In the genomic region with DNA sequence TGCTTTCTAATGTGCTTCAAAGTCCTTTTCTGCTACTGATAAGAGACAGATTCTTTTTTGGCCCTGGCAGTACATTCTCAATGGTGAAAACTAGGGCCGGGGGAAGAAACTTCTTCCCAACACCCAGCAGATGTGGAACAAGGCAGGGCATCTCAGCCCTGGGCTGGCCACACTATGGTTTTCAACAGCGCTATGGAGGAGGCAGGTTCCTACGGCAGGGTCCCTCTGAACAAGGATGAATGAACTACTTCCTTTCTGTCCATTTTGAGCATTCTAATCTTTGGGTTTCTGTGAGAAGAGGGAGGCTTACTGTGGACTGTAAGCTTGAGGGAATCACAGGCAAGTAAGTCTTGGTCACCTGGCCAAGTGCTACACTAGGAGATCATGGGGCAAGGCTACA, we compare ENCODE assay signal across 20 cellular contexts.
A peak's percentile ranks its signal among the peaks of the same experiment; 100 is the strongest.
DNase-seq lines count a peak whose midpoint lies in the region; ATAC-seq, FAIRE-seq and TF ChIP-seq lines count a peak whose summit lies in the region.
"Had no signal": no experiment of that assay in that cellular context is flagged by ENCODE, and none has a peak within 500 bp of the region (broad histone marks: within the 10 kb centered on the region; RNA-seq: fewer than 3 reads in every experiment).

No MANE protein-coding gene starts in this region.

- no peak for TF ChIP-seq EP300 in K562 (IDR thresholded peaks at IDR 0.05; ENCODE audit: low read length)

- BruUV-seq in IMR-90 (replicated peaks; lab: Mats Ljungman, UMichigan) (no TSS peak), K562 (replicated peaks; lab: Mats Ljungman, UMichigan) (no TSS peak)

- H2AFZ ChIP-seq in IMR-90 (replicated peaks; ENCODE audit: low read length, poor library complexity): no peak overlapping the region
- no peak overlapping the region for H2AFZ ChIP-seq in K562 (ENCODE audit: low read depth, low read length)
- no peak overlapping the region for H2AFZ ChIP-seq in smooth muscle cell (ENCODE audit: low read depth)

- H3K27ac ChIP-seq in IMR-90 (ENCODE audit: insufficient read depth, low read length): no peak overlapping the region
- no peak overlapping the region for H3K27ac ChIP-seq in K562 (ENCODE audit: extremely low read depth, low read depth, low read length)
- H3K27ac ChIP-seq in smooth muscle cell (ENCODE audit: low read depth): peak overlapping the region; percentile 46

- no peak overlapping the region for H3K4ac ChIP-seq in IMR-90 (ENCODE audit: low read depth, low read length)

- H3F3A ChIP-seq in smooth muscle cell (ENCODE audit: low read depth): no peaks in the 10 kb centered on the region

- H3K4me1 ChIP-seq in IMR-90 (ENCODE audit: control insufficient read depth, insufficient read depth, low read length) (no peaks in the 10 kb centered on the region), K562 (replicated peaks in 1 of 2; ENCODE audit: control insufficient read depth in 2 of 2, insufficient read depth in 2 of 2, low read length in 2 of 2) (peaks cover 2 to 13% of the 10 kb centered on the region in 2 experiments), smooth muscle cell (ENCODE audit: low read depth) (no peaks in the 10 kb centered on the region)
- H3K4me1 ChIP-seq: HAP-1 had no signal

- H2BK120ac ChIP-seq in IMR-90 (ENCODE audit: low read depth, low read length): no peak overlapping the region

- no peak overlapping the region for H3K27ac Mint-ChIP-seq in activated naive CD4-positive, alpha-beta T cell treated with anti-CD3 and anti-CD28 coated beads, Interleukin-2, amount 10 ng/mL, durations not matched to agents 7 days and 5 days
- H3K27ac Mint-ChIP-seq: CD4-positive, alpha-beta memory T cell had no signal

- no peaks in the 10 kb centered on the region for H3K27me3 ChIP-seq in IMR-90 (ENCODE audit: control insufficient read depth, insufficient read depth, low read length)
- H3K27me3 ChIP-seq in K562 (ENCODE audit: control insufficient read depth in 2 of 2, insufficient read depth in 2 of 2, low read length in 2 of 2): no peaks in the 10 kb centered on the region; a peak in 1 of 5 replicates
- H3K27me3 ChIP-seq in smooth muscle cell (ENCODE audit: low read depth): no peaks in the 10 kb centered on the region

- no peak overlapping the region for H3K14ac ChIP-seq in IMR-90 (replicated peaks; ENCODE audit: low read depth, low read length)

- H4K91ac ChIP-seq in IMR-90 (ENCODE audit: insufficient read depth, low read depth, low read length): no peak overlapping the region

- no peak for DNase-seq in IMR-90
- no peak for DNase-seq in K562 (ENCODE audit: extremely low read depth in 1 of 4, low spot score in 3 of 4)
- DNase-seq in kidney glomerular epithelial cell (lab: John Stamatoyannopoulos, UW): peak; percentile 30
- DNase-seq in smooth muscle cell (lab: John Stamatoyannopoulos, UW; ENCODE audit: unreplicated experiment): no peak
- no peak for DNase-seq in SHP77 (lab: John Stamatoyannopoulos, UW)
- DNase-seq in posterior vena cava (ENCODE audit: low spot score): no peak
- DNase-seq in hepatic stellate cell (ENCODE audit: low spot score): no peak
- DNase-seq in activated naive CD4-positive, alpha-beta T cell treated with anti-CD3 and anti-CD28 coated beads, Interleukin-2, amount 10 ng/mL, durations not matched to agents 7 days and 5 days: no peak
- DNase-seq: C1 segment of cervical spinal cord; Calu3; CD4-positive, alpha-beta memory T cell; COR-L47; DMS53; DMS79 treated with DMSO at 0.1 percent for 48 hours; GF-D8; GOT3 had no signal

- no peak overlapping the region for H2BK20ac ChIP-seq in IMR-90 (ENCODE audit: low read depth, low read length)

- H3K9ac ChIP-seq in IMR-90 (ENCODE audit: low read depth, low read length) (no peak overlapping the region), K562 (ENCODE audit: insufficient read depth in 1 of 2, low read depth in 2 of 2, low read length in 2 of 2) (no peak overlapping the region), smooth muscle cell (ENCODE audit: low read depth) (no peak overlapping the region)

- H3K4me2 ChIP-seq in IMR-90 (ENCODE audit: low read depth, low read length) (no peak overlapping the region), K562 (ENCODE audit: insufficient read depth, low read length) (no peak overlapping the region), smooth muscle cell (peak overlapping the region; percentile 43)

- H3K9me3 ChIP-seq in IMR-90 (ENCODE audit: control insufficient read depth, insufficient read depth, low read length) (no peaks in the 10 kb centered on the region), K562 (replicated peaks; ENCODE audit: control insufficient read depth, insufficient read depth, low read depth, low read length) (no peaks in the 10 kb centered on the region), smooth muscle cell (replicated peaks; ENCODE audit: low read depth) (no peaks in the 10 kb centered on the region)
- H3K9me3 ChIP-seq: HAP-1 had no signal

- peak overlapping the region; percentile 66 for H2AK9ac ChIP-seq in IMR-90 (replicated peaks; ENCODE audit: low read depth, low read length, poor library complexity)

- CTCF ChIA-PET in IMR-90 (lab: Yijun Ruan, JAX) (no interaction called here), K562 (lab: Yijun Ruan, JAX; ENCODE audit: low intra/inter-chr PET ratio) (no interaction called here)
- CTCF ChIA-PET in activated naive CD4-positive, alpha-beta T cell treated with anti-CD3 and anti-CD28 coated beads, Interleukin-2, amount 10 ng/mL, durations not matched to agents 7 days and 5 days (lab: Charles Lee): no interaction called here

- dilution Hi-C loops in IMR-90 (cut with HindIII; ENCODE audit: low sequenced_read_pairs, unreplicated experiment): no loop called here

- in situ Hi-C loops in IMR-90 (cut with MboI; ENCODE audit: low sequenced_read_pairs) (no loop called here), K562 (cut with MboI) (no loop called here)

- no peak overlapping the region for H3K56ac ChIP-seq in IMR-90 (ENCODE audit: extremely low read depth, insufficient read depth, low read length)

- H3K27me3 Mint-ChIP-seq in activated naive CD4-positive, alpha-beta T cell treated with anti-CD3 and anti-CD28 coated beads, Interleukin-2, amount 10 ng/mL, durations not matched to agents 7 days and 5 days: peaks cover 4% of the 10 kb centered on the region
- H3K27me3 Mint-ChIP-seq: CD4-positive, alpha-beta memory T cell had no signal

- no peaks in the 10 kb centered on the region for H3K9me3 Mint-ChIP-seq in activated naive CD4-positive, alpha-beta T cell treated with anti-CD3 and anti-CD28 coated beads, Interleukin-2, amount 10 ng/mL, durations not matched to agents 7 days and 5 days

- H3K23ac ChIP-seq in IMR-90 (ENCODE audit: low read depth, low read length): no peak overlapping the region

- no peak overlapping the region for H3K4me3 Mint-ChIP-seq in activated naive CD4-positive, alpha-beta T cell treated with anti-CD3 and anti-CD28 coated beads, Interleukin-2, amount 10 ng/mL, durations not matched to agents 7 days and 5 days
- H3K4me3 Mint-ChIP-seq: CD4-positive, alpha-beta memory T cell had no signal

- no peaks in the 10 kb centered on the region for H3K4me1 Mint-ChIP-seq in activated naive CD4-positive, alpha-beta T cell treated with anti-CD3 and anti-CD28 coated beads, Interleukin-2, amount 10 ng/mL, durations not matched to agents 7 days and 5 days

- H3K36me3 Mint-ChIP-seq in activated naive CD4-positive, alpha-beta T cell treated with anti-CD3 and anti-CD28 coated beads, Interleukin-2, amount 10 ng/mL, durations not matched to agents 7 days and 5 days: no peaks in the 10 kb centered on the region
- H3K36me3 Mint-ChIP-seq: CD4-positive, alpha-beta memory T cell had no signal

- ATAC-seq in IMR-90 (ENCODE audit: low read depth) (no peak), K562 (peak; percentile 30; the same call in 2 of the 3 replicates)

- no peaks in the 10 kb centered on the region for H3K79me2 ChIP-seq in K562 (ENCODE audit: control insufficient read depth, insufficient read depth, low read length)
- no peaks in the 10 kb centered on the region for H3K79me2 ChIP-seq in smooth muscle cell (ENCODE audit: low read depth)

- no peak overlapping the region for H2BK15ac ChIP-seq in IMR-90 (ENCODE audit: low read depth, low read length)

- no peak overlapping the region for H4K8ac ChIP-seq in IMR-90 (ENCODE audit: low read depth in 2 of 2, low read length in 2 of 2)

- no peak for TF ChIP-seq POLR2A in IMR-90 (IDR thresholded peaks at IDR 0.05; ENCODE audit: low read depth, low read length)
- no peak for TF ChIP-seq POLR2A in K562 (conservative IDR thresholded peaks at IDR 0.05)

- H3K36me3 ChIP-seq in IMR-90 (ENCODE audit: control insufficient read depth, insufficient read depth, low read length) (peaks cover 10% of the 10 kb centered on the region; the same call in 1 of the 2 replicates), K562 (ENCODE audit: control insufficient read depth, insufficient read depth, low read length) (no peaks in the 10 kb centered on the region), smooth muscle cell (ENCODE audit: low read depth) (no peaks in the 10 kb centered on the region)
- H3K36me3 ChIP-seq: HAP-1 had no signal

- WGBS in IMR-90 (ENCODE audit: extremely low coverage in 2 of 2, insufficient read length in 1 of 2), 2 experiments: no CpG with 5 or more reads among the region's 3 CpGs
- 60% methylated on average over 3 of the region's 3 CpGs for WGBS in K562 (ENCODE audit: insufficient coverage, low coverage, missing lambda C conversion rate)
- WGBS in smooth muscle cell (ENCODE audit: low lambda C conversion rate): 99% methylated on average over 3 of the region's 3 CpGs

- no peak overlapping the region for H4K5ac ChIP-seq in IMR-90 (ENCODE audit: low read depth, low read length)

- TF ChIP-seq RAD21 in IMR-90 (IDR thresholded peaks at IDR 0.05; ENCODE audit: low read length) (no peak), K562 (CRISPR knock-in tag; conservative IDR thresholded peaks at IDR 0.05 in 1 of 2, IDR thresholded peaks at IDR 0.05 in 1 of 2) (no peak)

- no peak for FAIRE-seq in K562 (lab: Jason Lieb, UNC)
- FAIRE-seq: GM12891, GM19239, H54 had no signal

- H4K20me1 ChIP-seq in IMR-90 (ENCODE audit: insufficient read depth, low read length): no peaks in the 10 kb centered on the region
- H4K20me1 ChIP-seq in K562 (replicated peaks; ENCODE audit: control insufficient read depth, insufficient read depth, low read length): no peaks in the 10 kb centered on the region
- no peaks in the 10 kb centered on the region for H4K20me1 ChIP-seq in smooth muscle cell (ENCODE audit: low read depth)

- H3K4me3 ChIP-seq in IMR-90 (ENCODE audit: insufficient read depth, low read depth, low read length) (no peak overlapping the region), K562 (no peak overlapping the region), smooth muscle cell (no peak overlapping the region)
- H3K4me3 ChIP-seq: HAP-1 had no signal

- POLR2A ChIA-PET in IMR-90 (lab: Charles Lee; ENCODE audit: unreplicated experiment): interaction anchor here (0.6 kb wide), 1 partner anchor 242 kb away, joined by 4 read pairs; no protein-coding TSS in a partner anchor
- POLR2A ChIA-PET in K562 (lab: Yijun Ruan, JAX): interaction anchor here (0.7 to 1.4 kb wide), 3 partner anchors 13 to 27 kb away, joined by 3 to 5 read pairs (median 4); no protein-coding TSS in a partner anchor

- intact Hi-C loops in IMR-90 (cut with micrococcal nuclease) (no loop called here), K562 (cut with micrococcal nuclease) (no loop called here), posterior vena cava (cut with DNase I) (no loop called here)

- H2BK5ac ChIP-seq in IMR-90 (ENCODE audit: low read depth, low read length, poor library complexity, severe bottlenecking): no peak overlapping the region

- H3K79me1 ChIP-seq in IMR-90 (ENCODE audit: low read depth in 1 of 2, low read length in 2 of 2): no peaks in the 10 kb centered on the region

- no peak overlapping the region for H3K18ac ChIP-seq in IMR-90 (ENCODE audit: low read depth, low read length)

- peaks cover 5% of the 10 kb centered on the region; the same call in 1 of the 2 replicates for H3K9me1 ChIP-seq in IMR-90 (ENCODE audit: insufficient read depth, low read length)
- no peaks in the 10 kb centered on the region for H3K9me1 ChIP-seq in K562 (ENCODE audit: control insufficient read depth, insufficient read depth, low read length)

- no peak overlapping the region for H2AK5ac ChIP-seq in IMR-90 (ENCODE audit: low read depth, low read length)

- no peak for TF ChIP-seq CTCF in IMR-90 (conservative IDR thresholded peaks at IDR 0.05; ENCODE audit: low read depth, low read length)
- no peak for TF ChIP-seq CTCF in K562 (IDR thresholded peaks at IDR 0.05 in 2 of 3, conservative IDR thresholded peaks at IDR 0.05 in 1 of 3; ENCODE audit: insufficient read depth in 2 of 3, low read depth in 1 of 3, low read length in 3 of 3)
- no peak for TF ChIP-seq CTCF in smooth muscle cell (IDR thresholded peaks at IDR 0.05; ENCODE audit: borderline replicate concordance, insufficient read depth, poor library complexity, severe bottlenecking)
